Comparison of ENCODE assay signal across 20 cellular contexts in genomic region chr18:62880034-62880433, GRCh38.
"Had no signal": no experiment of that assay in that cellular context is flagged by ENCODE, and none has a peak within 500 bp of the region (broad histone marks: within the 10 kb centered on the region; RNA-seq: fewer than 3 reads in every experiment).

No MANE protein-coding gene starts in this region.

- H3K9me3 Mint-ChIP-seq: activated naive CD4-positive, alpha-beta T cell treated with anti-CD3 and anti-CD28 coated beads, Interleukin-2, amount 10 ng/mL, durations not matched to agents 7 days and 5 days; nephron; stimulated activated naive CD8-positive, alpha-beta T cell treated with anti-CD3 and anti-CD28 coated beads, Interleukin-15, Interleukin-2, amounts not matched to agents 100 ng/mL and 50 ng/mL, for 24 hours had no signal

- H3K9me3 ChIP-seq: gastroesophageal sphincter, neutrophil, pancreas, tibial nerve had no signal

- H3K27ac ChIP-seq: epithelial cell of prostate, gastroesophageal sphincter, neutrophil, pancreas, tibial nerve, VCaP had no signal

- DNase-seq: activated CD4-positive, alpha-beta T cell treated with anti-CD3 and anti-CD28 coated beads, Interleukin-2, amount 50 U/mL, for 1 hour; activated CD4-positive, CD25-positive, alpha-beta regulatory T cell treated with anti-CD3 and anti-CD28 coated beads, Interleukin-2, amount 50 U/mL, for 72 hours; activated effector memory CD4-positive, alpha-beta T cell treated with anti-CD3 and anti-CD28 coated beads, Interleukin-2, amount 50 U/mL, for 16 hours; activated naive CD4-positive, alpha-beta T cell treated with anti-CD3 and anti-CD28 coated beads, Interleukin-2, amount 10 ng/mL, durations not matched to agents 7 days and 5 days; activated T-cell treated with anti-CD3 and anti-CD28 coated beads, Interleukin-2, amount 50 U/mL, for 48 hours; amygdala; head of caudate nucleus; hypothalamus; islet precursor cell; left cardiac atrium; pancreas; right cardiac atrium; stimulated activated CD4-positive, alpha-beta T cell treated with anti-CD3 and anti-CD28 coated beads, Interleukin-4, amount 100 ng/mL, for 24 hours had no signal

- ATAC-seq: gastroesophageal sphincter, left cardiac atrium, pancreas, right cardiac atrium had no signal

- H3K27ac Mint-ChIP-seq: activated naive CD4-positive, alpha-beta T cell treated with anti-CD3 and anti-CD28 coated beads, Interleukin-2, amount 10 ng/mL, durations not matched to agents 7 days and 5 days; nephron; stimulated activated naive CD8-positive, alpha-beta T cell treated with anti-CD3 and anti-CD28 coated beads, Interleukin-15, Interleukin-2, amounts not matched to agents 100 ng/mL and 50 ng/mL, for 24 hours had no signal

- H3K4me3 ChIP-seq: gastroesophageal sphincter, pancreas, tibial nerve had no signal

- H3K36me3 Mint-ChIP-seq: activated naive CD4-positive, alpha-beta T cell treated with anti-CD3 and anti-CD28 coated beads, Interleukin-2, amount 10 ng/mL, durations not matched to agents 7 days and 5 days had no signal

- H3K27me3 Mint-ChIP-seq: activated naive CD4-positive, alpha-beta T cell treated with anti-CD3 and anti-CD28 coated beads, Interleukin-2, amount 10 ng/mL, durations not matched to agents 7 days and 5 days; stimulated activated naive CD8-positive, alpha-beta T cell treated with anti-CD3 and anti-CD28 coated beads, Interleukin-15, Interleukin-2, amounts not matched to agents 100 ng/mL and 50 ng/mL, for 24 hours had no signal

- H3K4me3 Mint-ChIP-seq: activated naive CD4-positive, alpha-beta T cell treated with anti-CD3 and anti-CD28 coated beads, Interleukin-2, amount 10 ng/mL, durations not matched to agents 7 days and 5 days; nephron; stimulated activated naive CD8-positive, alpha-beta T cell treated with anti-CD3 and anti-CD28 coated beads, Interleukin-15, Interleukin-2, amounts not matched to agents 100 ng/mL and 50 ng/mL, for 24 hours had no signal

- H3K36me3 ChIP-seq: gastroesophageal sphincter, neutrophil, pancreas, tibial nerve had no signal

- H3K27me3 ChIP-seq: gastroesophageal sphincter, neutrophil, pancreas, tibial nerve had no signal
